ENCODE assay signal across 11 cellular contexts in the genomic region with DNA sequence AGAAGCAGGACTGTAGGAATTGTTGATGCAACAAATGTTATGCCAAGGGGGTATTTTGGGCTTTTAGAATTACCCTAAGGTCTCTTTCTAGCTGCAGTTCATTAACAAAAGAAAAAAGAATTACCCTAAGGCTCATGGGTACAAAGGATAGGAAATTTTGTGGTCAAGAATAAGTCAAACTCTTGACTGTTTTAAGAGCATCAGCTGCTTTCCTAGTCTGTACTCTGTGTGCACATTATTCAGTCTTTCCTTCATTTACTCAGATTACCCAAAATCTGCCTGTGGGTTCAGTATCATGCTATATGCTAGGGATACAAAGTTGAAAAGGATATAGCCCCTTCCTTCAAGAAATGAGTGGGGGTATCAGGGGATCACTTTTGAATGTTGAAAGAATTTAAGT.
"Had no signal": no experiment of that assay in that cellular context is flagged by ENCODE, and none has a peak within 500 bp of the region (broad histone marks: within the 10 kb centered on the region; RNA-seq: fewer than 3 reads in every experiment).

No MANE protein-coding gene starts in this region.

- H3K9ac ChIP-seq: neural progenitor cell, parathyroid adenoma had no signal

- H2AFZ ChIP-seq: neural progenitor cell, parathyroid adenoma had no signal

- H3K4me1 Mint-ChIP-seq: neural progenitor cell had no signal

- H3K4me1 ChIP-seq: heart left ventricle, neural progenitor cell, parathyroid adenoma, tibial artery, vagina had no signal

- H3K4me3 ChIP-seq: cardiac muscle cell, heart left ventricle, neural progenitor cell, tibial artery, vagina had no signal

- H3K9me3 ChIP-seq: heart left ventricle, tibial artery, vagina had no signal

- H3K9me3 Mint-ChIP-seq: neural progenitor cell; T-helper 2 cell treated with Interferon-gamma antibody and Interleukin-4, amounts not matched to agents 5 μg/mL and 100 μg/mL, for 36 hours had no signal

- H3K27me3 ChIP-seq: cardiac muscle cell, heart left ventricle, neural progenitor cell, tibial artery, vagina had no signal

- H3K27ac Mint-ChIP-seq: neural progenitor cell; T-helper 2 cell treated with Interferon-gamma antibody and Interleukin-4, amounts not matched to agents 5 μg/mL and 100 μg/mL, for 36 hours had no signal

- H3K27ac ChIP-seq: cardiac muscle cell, heart left ventricle, neural progenitor cell, parathyroid adenoma, tibial artery, vagina had no signal

- H3K4me3 Mint-ChIP-seq: neural progenitor cell; T-helper 2 cell treated with Interferon-gamma antibody and Interleukin-4, amounts not matched to agents 5 μg/mL and 100 μg/mL, for 36 hours had no signal

- H3K79me2 ChIP-seq: parathyroid adenoma had no signal

- DNase-seq: activated CD8-positive, alpha-beta memory T cell treated with anti-CD3 and anti-CD28 coated beads for 24 hours; activated effector memory CD4-positive, alpha-beta T cell treated with anti-CD3 and anti-CD28 coated beads, Interleukin-2, amount 50 U/mL, for 16 hours; heart left ventricle; stimulated activated CD4-positive, alpha-beta T cell treated with anti-CD3 and anti-CD28 coated beads, Interleukin-15, amount 100 ng/mL, for 24 hours; stimulated activated CD4-positive, alpha-beta T cell treated with anti-CD3 and anti-CD28 coated beads, Interleukin-4, amount 100 ng/mL, for 24 hours; tibial artery had no signal

- H3K4me2 ChIP-seq: neural progenitor cell had no signal
